Comparison of ENCODE assay signal across 1 cellular context in genomic region chr19:38224014-38224862, GRCh38.
A peak's percentile ranks its signal among the peaks of the same experiment; 100 is the strongest.
TF ChIP-seq lines count a peak whose summit lies in the region.

DPF1 (minus strand) TSS chr19:38224222; CDS start chr19:38224142, 80 bp downstream.

TF ChIP-seq in K562, 482 proteins besides CTCF, POLR2A, EP300 and RAD21 (continued from another document and continues in another):
- peak; percentile 95 for TF ChIP-seq HCFC1 (IDR thresholded peaks at IDR 0.05; ENCODE audit: low read depth, low read length)
- TF ChIP-seq ZNF778 (CRISPR knock-in tag; IDR thresholded peaks at IDR 0.05), result no peak
- TF ChIP-seq HOMEZ (CRISPR knock-in tag; IDR thresholded peaks at IDR 0.05), result no peak
- no peak for TF ChIP-seq ZNF232 (CRISPR knock-in tag; IDR thresholded peaks at IDR 0.05)
- TF ChIP-seq, protein P1, sequence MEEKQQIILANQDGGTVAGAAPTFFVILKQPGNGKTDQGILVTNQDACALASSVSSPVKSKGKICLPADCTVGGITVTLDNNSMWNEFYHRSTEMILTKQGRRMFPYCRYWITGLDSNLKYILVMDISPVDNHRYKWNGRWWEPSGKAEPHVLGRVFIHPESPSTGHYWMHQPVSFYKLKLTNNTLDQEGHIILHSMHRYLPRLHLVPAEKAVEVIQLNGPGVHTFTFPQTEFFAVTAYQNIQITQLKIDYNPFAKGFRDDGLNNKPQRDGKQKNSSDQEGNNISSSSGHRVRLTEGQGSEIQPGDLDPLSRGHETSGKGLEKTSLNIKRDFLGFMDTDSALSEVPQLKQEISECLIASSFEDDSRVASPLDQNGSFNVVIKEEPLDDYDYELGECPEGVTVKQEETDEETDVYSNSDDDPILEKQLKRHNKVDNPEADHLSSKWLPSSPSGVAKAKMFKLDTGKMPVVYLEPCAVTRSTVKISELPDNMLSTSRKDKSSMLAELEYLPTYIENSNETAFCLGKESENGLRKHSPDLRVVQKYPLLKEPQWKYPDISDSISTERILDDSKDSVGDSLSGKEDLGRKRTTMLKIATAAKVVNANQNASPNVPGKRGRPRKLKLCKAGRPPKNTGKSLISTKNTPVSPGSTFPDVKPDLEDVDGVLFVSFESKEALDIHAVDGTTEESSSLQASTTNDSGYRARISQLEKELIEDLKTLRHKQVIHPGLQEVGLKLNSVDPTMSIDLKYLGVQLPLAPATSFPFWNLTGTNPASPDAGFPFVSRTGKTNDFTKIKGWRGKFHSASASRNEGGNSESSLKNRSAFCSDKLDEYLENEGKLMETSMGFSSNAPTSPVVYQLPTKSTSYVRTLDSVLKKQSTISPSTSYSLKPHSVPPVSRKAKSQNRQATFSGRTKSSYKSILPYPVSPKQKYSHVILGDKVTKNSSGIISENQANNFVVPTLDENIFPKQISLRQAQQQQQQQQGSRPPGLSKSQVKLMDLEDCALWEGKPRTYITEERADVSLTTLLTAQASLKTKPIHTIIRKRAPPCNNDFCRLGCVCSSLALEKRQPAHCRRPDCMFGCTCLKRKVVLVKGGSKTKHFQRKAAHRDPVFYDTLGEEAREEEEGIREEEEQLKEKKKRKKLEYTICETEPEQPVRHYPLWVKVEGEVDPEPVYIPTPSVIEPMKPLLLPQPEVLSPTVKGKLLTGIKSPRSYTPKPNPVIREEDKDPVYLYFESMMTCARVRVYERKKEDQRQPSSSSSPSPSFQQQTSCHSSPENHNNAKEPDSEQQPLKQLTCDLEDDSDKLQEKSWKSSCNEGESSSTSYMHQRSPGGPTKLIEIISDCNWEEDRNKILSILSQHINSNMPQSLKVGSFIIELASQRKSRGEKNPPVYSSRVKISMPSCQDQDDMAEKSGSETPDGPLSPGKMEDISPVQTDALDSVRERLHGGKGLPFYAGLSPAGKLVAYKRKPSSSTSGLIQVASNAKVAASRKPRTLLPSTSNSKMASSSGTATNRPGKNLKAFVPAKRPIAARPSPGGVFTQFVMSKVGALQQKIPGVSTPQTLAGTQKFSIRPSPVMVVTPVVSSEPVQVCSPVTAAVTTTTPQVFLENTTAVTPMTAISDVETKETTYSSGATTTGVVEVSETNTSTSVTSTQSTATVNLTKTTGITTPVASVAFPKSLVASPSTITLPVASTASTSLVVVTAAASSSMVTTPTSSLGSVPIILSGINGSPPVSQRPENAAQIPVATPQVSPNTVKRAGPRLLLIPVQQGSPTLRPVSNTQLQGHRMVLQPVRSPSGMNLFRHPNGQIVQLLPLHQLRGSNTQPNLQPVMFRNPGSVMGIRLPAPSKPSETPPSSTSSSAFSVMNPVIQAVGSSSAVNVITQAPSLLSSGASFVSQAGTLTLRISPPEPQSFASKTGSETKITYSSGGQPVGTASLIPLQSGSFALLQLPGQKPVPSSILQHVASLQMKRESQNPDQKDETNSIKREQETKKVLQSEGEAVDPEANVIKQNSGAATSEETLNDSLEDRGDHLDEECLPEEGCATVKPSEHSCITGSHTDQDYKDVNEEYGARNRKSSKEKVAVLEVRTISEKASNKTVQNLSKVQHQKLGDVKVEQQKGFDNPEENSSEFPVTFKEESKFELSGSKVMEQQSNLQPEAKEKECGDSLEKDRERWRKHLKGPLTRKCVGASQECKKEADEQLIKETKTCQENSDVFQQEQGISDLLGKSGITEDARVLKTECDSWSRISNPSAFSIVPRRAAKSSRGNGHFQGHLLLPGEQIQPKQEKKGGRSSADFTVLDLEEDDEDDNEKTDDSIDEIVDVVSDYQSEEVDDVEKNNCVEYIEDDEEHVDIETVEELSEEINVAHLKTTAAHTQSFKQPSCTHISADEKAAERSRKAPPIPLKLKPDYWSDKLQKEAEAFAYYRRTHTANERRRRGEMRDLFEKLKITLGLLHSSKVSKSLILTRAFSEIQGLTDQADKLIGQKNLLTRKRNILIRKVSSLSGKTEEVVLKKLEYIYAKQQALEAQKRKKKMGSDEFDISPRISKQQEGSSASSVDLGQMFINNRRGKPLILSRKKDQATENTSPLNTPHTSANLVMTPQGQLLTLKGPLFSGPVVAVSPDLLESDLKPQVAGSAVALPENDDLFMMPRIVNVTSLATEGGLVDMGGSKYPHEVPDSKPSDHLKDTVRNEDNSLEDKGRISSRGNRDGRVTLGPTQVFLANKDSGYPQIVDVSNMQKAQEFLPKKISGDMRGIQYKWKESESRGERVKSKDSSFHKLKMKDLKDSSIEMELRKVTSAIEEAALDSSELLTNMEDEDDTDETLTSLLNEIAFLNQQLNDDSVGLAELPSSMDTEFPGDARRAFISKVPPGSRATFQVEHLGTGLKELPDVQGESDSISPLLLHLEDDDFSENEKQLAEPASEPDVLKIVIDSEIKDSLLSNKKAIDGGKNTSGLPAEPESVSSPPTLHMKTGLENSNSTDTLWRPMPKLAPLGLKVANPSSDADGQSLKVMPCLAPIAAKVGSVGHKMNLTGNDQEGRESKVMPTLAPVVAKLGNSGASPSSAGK (IDR thresholded peaks at IDR 0.05), result no peak
- TF ChIP-seq RAD51 (IDR thresholded peaks at IDR 0.05; ENCODE audit: borderline replicate concordance, low read depth), result peak; percentile 88
- peak; percentile 85 for TF ChIP-seq ZNF143 (CRISPR knock-in tag; IDR thresholded peaks at IDR 0.05)
- TF ChIP-seq SMAD2 (IDR thresholded peaks at IDR 0.05; ENCODE audit: low read depth, low read length), result no peak
- peak; percentile 74 for TF ChIP-seq KDM5B (IDR thresholded peaks at IDR 0.05; ENCODE audit: insufficient replicate concordance, low read depth, low read length)
- TF ChIP-seq ESRRA (IDR thresholded peaks at IDR 0.05; ENCODE audit: borderline replicate concordance, low read depth), result peak; percentile 35; the same call in 1 of the 2 replicates
- peak; percentile 77; the same call in 1 of the 2 replicates for TF ChIP-seq CHD2 (IDR thresholded peaks at IDR 0.05; ENCODE audit: low read depth, low read length)
- TF ChIP-seq ZNF395 (CRISPR knock-in tag; IDR thresholded peaks at IDR 0.05), result 0 out of 2 replicates have a peak, but pooled peaks have one; percentile 45
- TF ChIP-seq CSDE1 (IDR thresholded peaks at IDR 0.05), result no peak
- TF ChIP-seq TAF7 (tag; IDR thresholded peaks at IDR 0.05), result no peak
- no peak for TF ChIP-seq NR2C1 (IDR thresholded peaks at IDR 0.05)
- TF ChIP-seq NR2C1 (tag; IDR thresholded peaks at IDR 0.05), result no peak
- TF ChIP-seq STAG1 (CRISPR knock-in tag; IDR thresholded peaks at IDR 0.05; ENCODE audit: borderline replicate concordance), result no peak
- TF ChIP-seq FOXO4 (CRISPR knock-in tag; IDR thresholded peaks at IDR 0.05), result no peak
- no peak for TF ChIP-seq NONO (IDR thresholded peaks at IDR 0.05; ENCODE audit: low read depth in 2 of 2, low read length in 1 of 2)
- TF ChIP-seq BRF1 (IDR thresholded peaks at IDR 0.05; ENCODE audit: borderline replicate concordance, extremely low read depth, insufficient read length), result no peak
- TF ChIP-seq LEF1 (IDR thresholded peaks at IDR 0.05), result no peak
- TF ChIP-seq, protein P2, sequence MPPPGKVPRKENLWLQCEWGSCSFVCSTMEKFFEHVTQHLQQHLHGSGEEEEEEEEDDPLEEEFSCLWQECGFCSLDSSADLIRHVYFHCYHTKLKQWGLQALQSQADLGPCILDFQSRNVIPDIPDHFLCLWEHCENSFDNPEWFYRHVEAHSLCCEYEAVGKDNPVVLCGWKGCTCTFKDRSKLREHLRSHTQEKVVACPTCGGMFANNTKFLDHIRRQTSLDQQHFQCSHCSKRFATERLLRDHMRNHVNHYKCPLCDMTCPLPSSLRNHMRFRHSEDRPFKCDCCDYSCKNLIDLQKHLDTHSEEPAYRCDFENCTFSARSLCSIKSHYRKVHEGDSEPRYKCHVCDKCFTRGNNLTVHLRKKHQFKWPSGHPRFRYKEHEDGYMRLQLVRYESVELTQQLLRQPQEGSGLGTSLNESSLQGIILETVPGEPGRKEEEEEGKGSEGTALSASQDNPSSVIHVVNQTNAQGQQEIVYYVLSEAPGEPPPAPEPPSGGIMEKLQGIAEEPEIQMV (tag; conservative IDR thresholded peaks at IDR 0.05; ENCODE audit: low read depth), result peak; percentile 89
- TF ChIP-seq JUNB (CRISPR knock-in tag; conservative IDR thresholded peaks at IDR 0.05), result no peak
- no peak for TF ChIP-seq JUND (IDR thresholded peaks at IDR 0.05; ENCODE audit: borderline replicate concordance, low read depth, low read length)
- TF ChIP-seq JUND (tag; IDR thresholded peaks at IDR 0.05; ENCODE audit: borderline replicate concordance, low read depth, low read length), result no peak
- no peak for TF ChIP-seq ZNF12 (CRISPR knock-in tag; IDR thresholded peaks at IDR 0.05)
- TF ChIP-seq PHF20 (IDR thresholded peaks at IDR 0.05; ENCODE audit: partially characterized antibody), result no peak
- TF ChIP-seq, protein P3, sequence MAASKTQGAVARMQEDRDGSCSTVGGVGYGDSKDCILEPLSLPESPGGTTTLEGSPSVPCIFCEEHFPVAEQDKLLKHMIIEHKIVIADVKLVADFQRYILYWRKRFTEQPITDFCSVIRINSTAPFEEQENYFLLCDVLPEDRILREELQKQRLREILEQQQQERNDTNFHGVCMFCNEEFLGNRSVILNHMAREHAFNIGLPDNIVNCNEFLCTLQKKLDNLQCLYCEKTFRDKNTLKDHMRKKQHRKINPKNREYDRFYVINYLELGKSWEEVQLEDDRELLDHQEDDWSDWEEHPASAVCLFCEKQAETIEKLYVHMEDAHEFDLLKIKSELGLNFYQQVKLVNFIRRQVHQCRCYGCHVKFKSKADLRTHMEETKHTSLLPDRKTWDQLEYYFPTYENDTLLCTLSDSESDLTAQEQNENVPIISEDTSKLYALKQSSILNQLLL (CRISPR knock-in tag; IDR thresholded peaks at IDR 0.05; ENCODE audit: borderline replicate concordance), result no peak
- no peak for TF ChIP-seq ZKSCAN1 (IDR thresholded peaks at IDR 0.05; ENCODE audit: low read depth, low read length)
- TF ChIP-seq HIVEP1 (CRISPR knock-in tag; IDR thresholded peaks at IDR 0.05), result no peak
- no peak for TF ChIP-seq NFIC (IDR thresholded peaks at IDR 0.05)
- TF ChIP-seq SAFB (IDR thresholded peaks at IDR 0.05; ENCODE audit: borderline replicate concordance, low read depth, low read length), result peak; percentile 85
- no peak for TF ChIP-seq COPS2 (conservative IDR thresholded peaks at IDR 0.05)
- TF ChIP-seq U2AF1 (optimal IDR thresholded peaks at IDR 0.05; ENCODE audit: low read depth, low read length), result no peak
- no peak for TF ChIP-seq ZNF134 (CRISPR knock-in tag; conservative IDR thresholded peaks at IDR 0.05)
- TF ChIP-seq, protein P4, sequence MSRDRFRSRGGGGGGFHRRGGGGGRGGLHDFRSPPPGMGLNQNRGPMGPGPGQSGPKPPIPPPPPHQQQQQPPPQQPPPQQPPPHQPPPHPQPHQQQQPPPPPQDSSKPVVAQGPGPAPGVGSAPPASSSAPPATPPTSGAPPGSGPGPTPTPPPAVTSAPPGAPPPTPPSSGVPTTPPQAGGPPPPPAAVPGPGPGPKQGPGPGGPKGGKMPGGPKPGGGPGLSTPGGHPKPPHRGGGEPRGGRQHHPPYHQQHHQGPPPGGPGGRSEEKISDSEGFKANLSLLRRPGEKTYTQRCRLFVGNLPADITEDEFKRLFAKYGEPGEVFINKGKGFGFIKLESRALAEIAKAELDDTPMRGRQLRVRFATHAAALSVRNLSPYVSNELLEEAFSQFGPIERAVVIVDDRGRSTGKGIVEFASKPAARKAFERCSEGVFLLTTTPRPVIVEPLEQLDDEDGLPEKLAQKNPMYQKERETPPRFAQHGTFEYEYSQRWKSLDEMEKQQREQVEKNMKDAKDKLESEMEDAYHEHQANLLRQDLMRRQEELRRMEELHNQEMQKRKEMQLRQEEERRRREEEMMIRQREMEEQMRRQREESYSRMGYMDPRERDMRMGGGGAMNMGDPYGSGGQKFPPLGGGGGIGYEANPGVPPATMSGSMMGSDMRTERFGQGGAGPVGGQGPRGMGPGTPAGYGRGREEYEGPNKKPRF (IDR thresholded peaks at IDR 0.05; ENCODE audit: low read depth, low read length), result no peak
- TF ChIP-seq ZNF197 (CRISPR knock-in tag; IDR thresholded peaks at IDR 0.05; ENCODE audit: low read depth), result no peak
- TF ChIP-seq RHOXF2B (CRISPR knock-in tag; conservative IDR thresholded peaks at IDR 0.05), result no peak
- TF ChIP-seq NR2F6 (CRISPR knock-in tag; IDR thresholded peaks at IDR 0.05), result no peak
- TF ChIP-seq ZNF146 (CRISPR knock-in tag; IDR thresholded peaks at IDR 0.05; ENCODE audit: unreplicated experiment), result no peak
- no peak for TF ChIP-seq ZFPM2 (CRISPR knock-in tag; IDR thresholded peaks at IDR 0.05)
- TF ChIP-seq DACH1 (IDR thresholded peaks at IDR 0.05; ENCODE audit: partially characterized antibody), result no peak
- TF ChIP-seq CHCHD3 (CRISPR knock-in tag; IDR thresholded peaks at IDR 0.05), result no peak
- no peak for TF ChIP-seq RBM15 (IDR thresholded peaks at IDR 0.05; ENCODE audit: insufficient read depth, low read length)
- no peak for TF ChIP-seq ZNF384 (IDR thresholded peaks at IDR 0.05; ENCODE audit: low read depth, low read length)
